In genomic region chr15:81008312-81008711, GRCh38 we compare ENCODE assay signal across 17 cellular contexts.
"Had no signal": no experiment of that assay in that cellular context is flagged by ENCODE, and none has a peak within 500 bp of the region (broad histone marks: within the 10 kb centered on the region; RNA-seq: fewer than 3 reads in every experiment).

No MANE protein-coding gene starts in this region.

- H3K9me3 ChIP-seq: thoracic aorta, upper lobe of left lung had no signal

- H3K36me3 ChIP-seq: thoracic aorta had no signal

- H3K4me3 ChIP-seq: lung, thoracic aorta, upper lobe of left lung had no signal

- DNase-seq: activated CD4-positive, alpha-beta memory T cell treated with anti-CD3 and anti-CD28 coated beads for 36 hours; activated CD4-positive, alpha-beta T cell treated with anti-CD3 and anti-CD28 coated beads for 4 hours; activated T-cell treated with anti-CD3 and anti-CD28 coated beads for 4 hours; erythroblast; hypothalamus; islet precursor cell; stimulated activated CD4-positive, alpha-beta T cell treated with anti-CD3 and anti-CD28 coated beads, Interleukin-4, amount 100 ng/mL, for 24 hours; T-helper 2 cell; upper lobe of left lung had no signal

- H3K27ac ChIP-seq: thoracic aorta had no signal

- H3K27me3 Mint-ChIP-seq: activated CD4-positive, alpha-beta memory T cell treated with anti-CD3 and anti-CD28 coated beads for 36 hours; activated naive CD8-positive, alpha-beta T cell; natural killer cell treated with Interleukin-12 subunit alpha and Interleukin-12 subunit beta and Interleukin-15 and Interleukin-18, amount 100 ng/mL, for 72 hours; stimulated activated memory B cell treated with anti-CD40 and anti-IgM and Interleukin-4, amounts not matched to agents 10 μg/mL and 1 μg/mL and 100 μg/mL, for 72 hours had no signal

- H3K9me3 Mint-ChIP-seq: activated CD4-positive, alpha-beta memory T cell treated with anti-CD3 and anti-CD28 coated beads for 36 hours; activated T-helper 1 cell treated with anti-CD3 and anti-CD28 coated beads, Interleukin-12 subunit alpha, Interleukin-12 subunit beta, Interleukin-2, Interleukin-4 antibody, amounts not matched to agents 30 ng/mL and 10 ng/mL and 1 ng/mL, durations not matched to agents 14 hours and 24 hours and 36 hours; natural killer cell treated with Interleukin-12 subunit alpha and Interleukin-12 subunit beta and Interleukin-15 and Interleukin-18, amount 100 ng/mL, for 72 hours; stimulated activated memory B cell treated with anti-CD40 and anti-IgM and Interleukin-4, amounts not matched to agents 10 μg/mL and 1 μg/mL and 100 μg/mL, for 72 hours had no signal

- H3K27ac Mint-ChIP-seq: activated CD4-positive, alpha-beta memory T cell treated with anti-CD3 and anti-CD28 coated beads for 36 hours; activated naive CD8-positive, alpha-beta T cell; activated T-helper 1 cell treated with anti-CD3 and anti-CD28 coated beads, Interleukin-12 subunit alpha, Interleukin-12 subunit beta, Interleukin-2, Interleukin-4 antibody, amounts not matched to agents 30 ng/mL and 10 ng/mL and 1 ng/mL, durations not matched to agents 14 hours and 24 hours and 36 hours; natural killer cell treated with Interleukin-12 subunit alpha and Interleukin-12 subunit beta and Interleukin-15 and Interleukin-18, amount 100 ng/mL, for 72 hours; stimulated activated memory B cell treated with anti-CD40 and anti-IgM and Interleukin-4, amounts not matched to agents 10 μg/mL and 1 μg/mL and 100 μg/mL, for 72 hours had no signal

- H3K27me3 ChIP-seq: upper lobe of left lung had no signal

- ATAC-seq: left lobe of liver; natural killer cell treated with Interleukin-12 subunit alpha and Interleukin-12 subunit beta and Interleukin-15 and Interleukin-18, amount 100 ng/mL, for 72 hours; sciatic nerve; stimulated activated memory B cell treated with anti-CD40 and anti-IgM and Interleukin-4, amounts not matched to agents 10 μg/mL and 1 μg/mL and 100 μg/mL, for 72 hours had no signal

- H3K4me3 Mint-ChIP-seq: activated CD4-positive, alpha-beta memory T cell treated with anti-CD3 and anti-CD28 coated beads for 36 hours; activated naive CD8-positive, alpha-beta T cell; activated T-helper 1 cell treated with anti-CD3 and anti-CD28 coated beads, Interleukin-12 subunit alpha, Interleukin-12 subunit beta, Interleukin-2, Interleukin-4 antibody, amounts not matched to agents 30 ng/mL and 10 ng/mL and 1 ng/mL, durations not matched to agents 14 hours and 24 hours and 36 hours; natural killer cell treated with Interleukin-12 subunit alpha and Interleukin-12 subunit beta and Interleukin-15 and Interleukin-18, amount 100 ng/mL, for 72 hours; stimulated activated memory B cell treated with anti-CD40 and anti-IgM and Interleukin-4, amounts not matched to agents 10 μg/mL and 1 μg/mL and 100 μg/mL, for 72 hours had no signal
